ENCODE assay signal across 8 cellular contexts in the genomic region with DNA sequence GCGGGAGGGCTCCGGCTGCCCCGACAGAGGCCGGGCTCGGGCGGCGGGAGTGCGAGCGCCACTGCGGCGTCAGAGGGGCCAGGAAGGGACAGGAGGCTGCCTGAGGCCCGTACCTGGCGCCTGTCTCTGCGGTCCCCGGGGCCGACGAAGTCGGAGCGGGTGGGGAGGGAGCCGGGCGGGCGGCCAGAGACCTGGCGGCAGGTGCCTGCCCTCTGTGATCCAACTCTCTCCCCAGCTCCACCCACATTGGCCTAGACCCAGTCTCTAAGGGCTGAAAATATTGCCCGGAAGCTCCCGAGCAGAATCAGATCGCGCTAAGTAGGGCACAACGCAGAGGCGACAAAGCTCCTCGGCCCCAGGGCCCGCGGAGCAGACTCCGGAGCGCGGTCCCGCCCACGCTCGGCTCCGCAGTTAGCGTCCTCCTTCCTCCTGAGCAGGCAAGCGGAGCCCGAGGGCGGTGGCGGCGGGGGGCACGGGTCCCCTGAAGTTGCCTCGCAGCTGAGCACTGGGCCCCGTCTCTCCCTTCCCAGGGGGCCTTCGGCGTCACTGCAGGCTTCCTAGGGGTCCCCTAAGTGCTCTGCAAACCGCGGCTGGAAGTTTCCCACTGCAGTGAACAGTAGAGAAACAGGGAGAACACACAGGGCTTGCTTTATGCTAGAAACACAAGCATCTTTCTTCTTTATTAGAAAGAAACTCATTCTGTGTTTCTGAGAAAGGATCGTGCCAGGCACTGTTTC. TPM values are rescaled to one million over a fixed set of nuclear protein-coding genes. Genes with fewer than 3 reads are reported as not detected.
DNase-seq lines count a peak whose midpoint lies in the region; ATAC-seq and TF ChIP-seq lines count a peak whose summit lies in the region.

A gene (plus strand): TSS at position 307 of the 737 bp plus-strand sequence. CDS start 906 bp downstream, outside the sequence.

- H3K36me3 Mint-ChIP-seq in central memory CD8-positive, alpha-beta T cell (ENCODE audit: insufficient read depth) = peaks cover 17% of the 10 kb centered on the region

- peak within 1 kb of the TSS; percentile 75 for H3K4me3 ChIP-seq in kidney epithelial cell (ENCODE audit: low read depth, low read length)

- H3K27ac Mint-ChIP-seq in central memory CD8-positive, alpha-beta T cell (ENCODE audit: low read depth) = peak within 1 kb of the TSS; percentile 92

- DNase-seq in NCI-H1417 (lab: John Stamatoyannopoulos, UW) (peak; percentile 54 to 93 (median 86)), kidney epithelial cell (ENCODE audit: low read depth) (no peak), DMS153 treated with DMSO at 0.1 percent for 48 hours (lab: John Stamatoyannopoulos, UW; ENCODE audit: unreplicated experiment) (no peak)
- DNase-seq in central memory CD8-positive, alpha-beta T cell (ENCODE audit: low spot score in 2 of 2) = peak; percentile 44 to 56
- peak; percentile 45 to 67 for DNase-seq in stimulated activated CD4-positive, alpha-beta T cell treated with anti-CD3 and anti-CD28 coated beads, Interleukin-15, amount 100 ng/mL, for 1 hour (ENCODE audit: low read depth in 1 of 2, low spot score in 1 of 2)

- no peaks in the 10 kb centered on the region for H3K27me3 Mint-ChIP-seq in central memory CD8-positive, alpha-beta T cell

- no peak for TF ChIP-seq CTCF in kidney epithelial cell (IDR thresholded peaks at IDR 0.05; ENCODE audit: insufficient read depth, low read length, poor library complexity, severe bottlenecking)

- no peaks in the 10 kb centered on the region for H3K9me3 Mint-ChIP-seq in central memory CD8-positive, alpha-beta T cell

- peak within 1 kb of the TSS; percentile 95 for H3K4me3 Mint-ChIP-seq in central memory CD8-positive, alpha-beta T cell

- H3K4me1 Mint-ChIP-seq in central memory CD8-positive, alpha-beta T cell = peaks cover 24% of the 10 kb centered on the region

- H3K27me3 ChIP-seq in kidney epithelial cell (ENCODE audit: control insufficient read depth, insufficient read depth, low read length) = no peaks in the 10 kb centered on the region

- ATAC-seq in GM18502 (IDR thresholded peaks at IDR 0.05; ENCODE audit: poor library complexity, unreplicated experiment) = peak; percentile 58
- ATAC-seq in HG02759 (IDR thresholded peaks at IDR 0.05; ENCODE audit: unreplicated experiment) = peak; percentile 62
- ATAC-seq in activated CD4-positive, CD25-positive, alpha-beta regulatory T cell treated with anti-CD3 and anti-CD28 coated beads, Interleukin-2, amount 50 U/mL, for 24 hours = peak; percentile 64 to 70
- peak; percentile 76 for ATAC-seq in central memory CD8-positive, alpha-beta T cell (replicated peaks; ENCODE audit: extremely low read depth, poor library complexity, severe bottlenecking)

- peaks cover 5% of the 10 kb centered on the region for H3K36me3 ChIP-seq in kidney epithelial cell (ENCODE audit: control insufficient read depth, insufficient read depth, low read length)

RNA-seq across cellular contexts. Expression of the gene that starts here (rescaled TPM):
- 31.1 and 33.3 TPM in 2 replicates for total RNA-seq in kidney epithelial cell

Comparison
In these comparisons a context has a peak if more than half of its experiments do, and no peak if none do; other contexts are left out.
1. DNase-seq: peak in NCI-H1417 (3 of 3), central memory CD8-positive, alpha-beta T cell (2 of 2) and stimulated activated CD4-positive, alpha-beta T cell treated with anti-CD3 and anti-CD28 coated beads, Interleukin-15, amount 100 ng/mL, for 1 hour (2 of 2); none in kidney epithelial cell (single experiment) and DMS153 treated with DMSO at 0.1 percent for 48 hours (single experiment).
2. Peak in every context shown above with its lines, with median percentiles within 50 percentile points of each other: ATAC-seq.